Comparison of ENCODE assay signal across 17 cellular contexts in genomic region chrX:106948641-106949040, GRCh38. TPM values are rescaled to one million over a fixed set of nuclear protein-coding genes. Genes with fewer than 3 reads are reported as not detected.
DNase-seq lines count a peak whose midpoint lies in the region; ATAC-seq and TF ChIP-seq lines count a peak whose summit lies in the region.
"Had no signal": no experiment of that assay in that cellular context is flagged by ENCODE, and none has a peak within 500 bp of the region (broad histone marks: within the 10 kb centered on the region; RNA-seq: fewer than 3 reads in every experiment).

No MANE protein-coding gene starts in this region.

- H3K4me2 ChIP-seq in osteoblast (ENCODE audit: insufficient read depth, low read length) = no peak overlapping the region
- H3K4me2 ChIP-seq: GM23338 had no signal

- H3K4me3 Mint-ChIP-seq in T-helper 17 cell = no peak overlapping the region
- H3K4me3 Mint-ChIP-seq: CD4-positive, alpha-beta T cell; GM23338 had no signal

- ATAC-seq in T-helper 17 cell = no peak
- no peak for ATAC-seq in HG03108 (IDR thresholded peaks at IDR 0.05; ENCODE audit: unreplicated experiment)
- ATAC-seq: GM23338, HepG2 had no signal

- H3K27ac Mint-ChIP-seq in T-helper 17 cell = peak overlapping the region; percentile 24
- H3K27ac Mint-ChIP-seq: CD4-positive, alpha-beta T cell; GM23338 had no signal

- H3K27me3 Mint-ChIP-seq in T-helper 17 cell = no peaks in the 10 kb centered on the region
- H3K27me3 Mint-ChIP-seq: CD4-positive, alpha-beta T cell had no signal

- H3K36me3 ChIP-seq in osteoblast (ENCODE audit: insufficient read depth, low read length) = no peaks in the 10 kb centered on the region

- H3K27ac ChIP-seq in osteoblast (ENCODE audit: low read depth, low read length) = no peak overlapping the region
- H3K27ac ChIP-seq: C4-2B had no signal

- H3K4me1 Mint-ChIP-seq in T-helper 17 cell = peaks cover 5% of the 10 kb centered on the region
- H3K4me1 Mint-ChIP-seq: GM23338 had no signal

- H3K79me2 ChIP-seq in osteoblast (ENCODE audit: insufficient read depth, low read length) = no peaks in the 10 kb centered on the region

- DNase-seq in HT1080 (ENCODE audit: low read depth) = peak; percentile 16
- no peak for DNase-seq in T-helper 17 cell
- DNase-seq in epithelial cell of esophagus (ENCODE audit: low read depth) = peak; percentile 54
- peak; percentile 14 for DNase-seq in osteoblast (ENCODE audit: insufficient read length, low spot score, missing footprints)
- no peak for DNase-seq in activated CD8-positive, alpha-beta memory T cell treated with anti-CD3 and anti-CD28 coated beads for 24 hours
- DNase-seq in HuH-7.5 (ENCODE audit: low spot score) = no peak
- DNase-seq in RPMI8226 = no peak
- DNase-seq: AML-193; Caco-2; CD4-positive, alpha-beta T cell; GDM1; HCEC 1CT had no signal

- no peak overlapping the region for H2AFZ ChIP-seq in osteoblast (ENCODE audit: low read length)
- H2AFZ ChIP-seq: GM23338 had no signal

- H3K9me3 ChIP-seq in T-helper 17 cell (ENCODE audit: control insufficient read depth, low read length, poor library complexity, severe bottlenecking) (no peaks in the 10 kb centered on the region), osteoblast (ENCODE audit: low read depth, low read length) (no peaks in the 10 kb centered on the region)
- H3K9me3 ChIP-seq: Caco-2 had no signal

- H3K4me3 ChIP-seq in epithelial cell of esophagus (ENCODE audit: low read length) = no peak overlapping the region
- H3K4me3 ChIP-seq in osteoblast (ENCODE audit: insufficient read depth, low read length) = no peak overlapping the region
- H3K4me3 ChIP-seq: GM23338 had no signal

- peaks cover 10% of the 10 kb centered on the region for H3K27me3 ChIP-seq in osteoblast (ENCODE audit: insufficient read depth, low read length)

- H3K4me1 ChIP-seq in osteoblast (ENCODE audit: insufficient read depth, low read length) = no peaks in the 10 kb centered on the region

- no peaks in the 10 kb centered on the region for H4K20me1 ChIP-seq in osteoblast (ENCODE audit: insufficient read depth, low read length)

- H3K36me3 Mint-ChIP-seq in T-helper 17 cell (ENCODE audit: low read depth) = no peaks in the 10 kb centered on the region

- TF ChIP-seq CTCF in epithelial cell of esophagus (IDR thresholded peaks at IDR 0.05; ENCODE audit: insufficient read depth, low read depth, low read length, missing control alignments) = no peak
- TF ChIP-seq CTCF in osteoblast (IDR thresholded peaks at IDR 0.05; ENCODE audit: extremely low read depth, low read depth, low read length) = no peak

RNA-seq across cellular contexts. Expression of gene CLDN2, which starts 28.4 kb away (rescaled TPM):
- 0.03 and 0.10 TPM in 2 replicates for total RNA-seq in HT1080 (2014; rRNA removed; shearing (Covaris generic))
- polyA plus RNA-seq in HT1080 (2015; cell fraction: cytosol; rRNA removed) = 0.09 TPM in 1 of 2 replicates, not detected in the other
- polyA plus RNA-seq in HT1080 (2015; cell fraction: nucleus; rRNA removed) = 0.05 TPM in 1 of 2 replicates, not detected in the other
- total RNA-seq in T-helper 17 cell = not detected
- total RNA-seq in osteoblast = not detected in 2 replicates
- total RNA-seq: CD4-positive, alpha-beta T cell; GM23338 had no signal
- polyA plus RNA-seq: BJ, GM23338 had no signal

RNA-seq across cellular contexts. Expression of gene RIPPLY1, which starts 45.5 kb away (rescaled TPM):
- total RNA-seq in HT1080 (2014; rRNA removed; shearing (Covaris generic)) = 0.20 TPM in 1 of 2 replicates, not detected in the other
- 0.33 TPM in 1 of 2 replicates, not detected in the other for polyA plus RNA-seq in HT1080 (2015; cell fraction: cytosol; rRNA removed)
- polyA plus RNA-seq in HT1080 (2015; cell fraction: nucleus; rRNA removed) = 0.11 TPM in 1 of 2 replicates, not detected in the other
- not detected for total RNA-seq in T-helper 17 cell
- total RNA-seq in osteoblast = not detected in 2 replicates
- total RNA-seq: Caco-2; CD4-positive, alpha-beta T cell; GM23338 had no signal
- polyA plus RNA-seq: GM23338 had no signal

RNA-seq across cellular contexts. Expression of gene MORC4, which starts 51.4 kb away (rescaled TPM):
- total RNA-seq in HT1080 (2014; rRNA removed; shearing (Covaris generic)) = 14.4 and 14.7 TPM in 2 replicates
- 10.5 and 13.2 TPM in 2 replicates for polyA plus RNA-seq in HT1080 (2015; cell fraction: cytosol; rRNA removed)
- polyA plus RNA-seq in HT1080 (2015; cell fraction: nucleus; rRNA removed) = 18.1 and 18.7 TPM in 2 replicates
- total RNA-seq in T-helper 17 cell (1 to 10 TPM; 7.6 to 8.2 TPM), osteoblast (39.8 and 47.1 TPM in 2 replicates)

Comparison
In these comparisons a context has a peak if more than half of its experiments do, and no peak if none do; other contexts are left out.
1. DNase-seq: peak in HT1080 (single experiment), epithelial cell of esophagus (single experiment) and osteoblast (single experiment); none in T-helper 17 cell (0 of 3), activated CD8-positive, alpha-beta memory T cell treated with anti-CD3 and anti-CD28 coated beads for 24 hours (single experiment), HuH-7.5 (single experiment) and RPMI8226 (single experiment).